In genomic region chr12:10214131-10214876, GRCh38 we compare ENCODE assay signal across 8 cellular contexts. TPM values are rescaled to one million over a fixed set of nuclear protein-coding genes. Genes with fewer than 3 reads are reported as not detected.
DNase-seq lines count a peak whose midpoint lies in the region; ATAC-seq, FAIRE-seq and TF ChIP-seq lines count a peak whose summit lies in the region.

No MANE protein-coding gene starts in this region.

- peaks cover 16% of the 10 kb centered on the region for H3K27me3 Mint-ChIP-seq in activated T-helper 1 cell treated with anti-CD3 and anti-CD28 coated beads, Interleukin-12 subunit alpha, Interleukin-12 subunit beta, Interleukin-2, Interleukin-4 antibody, amounts not matched to agents 30 ng/mL and 10 ng/mL and 1 ng/mL, durations not matched to agents 14 hours and 24 hours and 36 hours (ENCODE audit: insufficient read depth)

- peak overlapping the region; percentile 84 for H3K4me3 Mint-ChIP-seq in activated T-helper 1 cell treated with anti-CD3 and anti-CD28 coated beads, Interleukin-12 subunit alpha, Interleukin-12 subunit beta, Interleukin-2, Interleukin-4 antibody, amounts not matched to agents 30 ng/mL and 10 ng/mL and 1 ng/mL, durations not matched to agents 14 hours and 24 hours and 36 hours

- H3K36me3 ChIP-seq in heart right ventricle (peaks cover 0 to 36% (median 15%) of the 10 kb centered on the region in 9 donors), small intestine (ENCODE audit: control insufficient read depth in 2 of 2, insufficient read depth in 2 of 2, low read length in 2 of 2) (no peaks in the 10 kb centered on the region)

- H3K9me3 ChIP-seq in heart right ventricle, result no peaks in the 10 kb centered on the region
- H3K9me3 ChIP-seq in small intestine (ENCODE audit: control insufficient read depth, low read depth), result no peaks in the 10 kb centered on the region

- H3K27me3 ChIP-seq in heart right ventricle (no peaks in the 10 kb centered on the region), small intestine (ENCODE audit: control insufficient read depth in 2 of 2, insufficient read depth in 2 of 2, low read length in 2 of 2) (no peaks in the 10 kb centered on the region)

- H3K4me1 ChIP-seq in heart right ventricle (peaks cover 0 to 52% (median 34%) of the 10 kb centered on the region in 9 donors), small intestine (ENCODE audit: control insufficient read depth in 2 of 2, insufficient read depth in 1 of 2, low read depth in 1 of 2, low read length in 1 of 2) (peaks cover 2% of the 10 kb centered on the region in 2 donors)

- peak overlapping the region; percentile 64 to 93 (median 83) for H3K4me3 ChIP-seq in heart right ventricle
- peak overlapping the region; percentile 96 for H3K4me3 ChIP-seq in iPS-11a (ENCODE audit: low read depth, low read length)
- peak overlapping the region; percentile 53 to 69 for H3K4me3 ChIP-seq in small intestine (ENCODE audit: low read depth in 1 of 2, low read length in 2 of 2)

- H3K27ac Mint-ChIP-seq in activated T-helper 1 cell treated with anti-CD3 and anti-CD28 coated beads, Interleukin-12 subunit alpha, Interleukin-12 subunit beta, Interleukin-2, Interleukin-4 antibody, amounts not matched to agents 30 ng/mL and 10 ng/mL and 1 ng/mL, durations not matched to agents 14 hours and 24 hours and 36 hours, result peak overlapping the region; percentile 77

- no peaks in the 10 kb centered on the region for H3K36me3 Mint-ChIP-seq in activated T-helper 1 cell treated with anti-CD3 and anti-CD28 coated beads, Interleukin-12 subunit alpha, Interleukin-12 subunit beta, Interleukin-2, Interleukin-4 antibody, amounts not matched to agents 30 ng/mL and 10 ng/mL and 1 ng/mL, durations not matched to agents 14 hours and 24 hours and 36 hours (ENCODE audit: low read depth)

- peak overlapping the region; percentile 95 to 100 (median 99) for H3K27ac ChIP-seq in heart right ventricle
- peak overlapping the region; percentile 96 to 98 for H3K27ac ChIP-seq in small intestine (ENCODE audit: low read depth in 1 of 2, low read length in 1 of 2)

- peaks cover 32% of the 10 kb centered on the region for H3K4me1 Mint-ChIP-seq in activated T-helper 1 cell treated with anti-CD3 and anti-CD28 coated beads, Interleukin-12 subunit alpha, Interleukin-12 subunit beta, Interleukin-2, Interleukin-4 antibody, amounts not matched to agents 30 ng/mL and 10 ng/mL and 1 ng/mL, durations not matched to agents 14 hours and 24 hours and 36 hours (ENCODE audit: low read depth)

- ATAC-seq in heart right ventricle (no peak), left cardiac atrium (no peak), HG03135 (IDR thresholded peaks at IDR 0.05; ENCODE audit: unreplicated experiment) (no peak), GM18907 (IDR thresholded peaks at IDR 0.05; ENCODE audit: unreplicated experiment) (no peak)

- no peak for FAIRE-seq in small intestine (lab: Jason Lieb, UNC)

- no peak for TF ChIP-seq CTCF in heart right ventricle (IDR thresholded peaks at IDR 0.05)

- no peak for DNase-seq in heart right ventricle
- DNase-seq in left cardiac atrium, result no peak
- no peak for DNase-seq in activated T-helper 1 cell treated with anti-CD3 and anti-CD28 coated beads, Interleukin-12 subunit alpha, Interleukin-12 subunit beta, Interleukin-2, Interleukin-4 antibody, amounts not matched to agents 30 ng/mL and 10 ng/mL and 1 ng/mL, durations not matched to agents 14 hours and 24 hours and 36 hours (ENCODE audit: low spot score)
- peak; percentile 53 for DNase-seq in small intestine
- DNase-seq in NCI-H345 (lab: John Stamatoyannopoulos, UW), result no peak

- intact Hi-C loops in heart right ventricle (cut with DNase I), result loop anchor here in 4 of 10 donors (5.0 to 10.0 kb wide), 3 partner anchors 148 to 510 kb away; partner anchors contain the start of gene YBX3 (in 4 of the 4)
- intact Hi-C loops in left cardiac atrium (cut with DNase I), result no loop called here
- intact Hi-C loops in activated T-helper 1 cell treated with anti-CD3 and anti-CD28 coated beads, Interleukin-12 subunit alpha, Interleukin-12 subunit beta, Interleukin-2, Interleukin-4 antibody, amounts not matched to agents 30 ng/mL and 10 ng/mL and 1 ng/mL, durations not matched to agents 14 hours and 24 hours and 36 hours (cut with micrococcal nuclease), result loop anchor here (5.0 to 10.0 kb wide), 2 partner anchors 462 to 560 kb away; no protein-coding TSS in a partner anchor

- H3K9me3 Mint-ChIP-seq in activated T-helper 1 cell treated with anti-CD3 and anti-CD28 coated beads, Interleukin-12 subunit alpha, Interleukin-12 subunit beta, Interleukin-2, Interleukin-4 antibody, amounts not matched to agents 30 ng/mL and 10 ng/mL and 1 ng/mL, durations not matched to agents 14 hours and 24 hours and 36 hours, result no peaks in the 10 kb centered on the region

- 12 to 17% methylated on average over 10 of the region's 10 CpGs for WGBS in heart right ventricle, 2 donors
- WGBS in small intestine, 3 donors, result 9 to 17% (median 12%) methylated on average over 10 of the region's 10 CpGs

RNA-seq across cellular contexts. Expression of gene GABARAPL1, which starts 1.6 kb away (rescaled TPM):
- total RNA-seq in heart right ventricle (100 to 1,000 TPM; 285 to 512 (median 413) TPM), left cardiac atrium (100 to 1,000 TPM; 167 to 280 TPM)
- polyA plus RNA-seq in heart right ventricle (100 to 1,000 TPM; 111 to 177 TPM), small intestine (10 to 100 TPM; 38.9 to 59.4 (median 56.6) TPM)
- total RNA-seq in activated T-helper 1 cell treated with anti-CD3 and anti-CD28 coated beads, Interleukin-12 subunit alpha, Interleukin-12 subunit beta, Interleukin-2, Interleukin-4 antibody, amounts not matched to agents 30 ng/mL and 10 ng/mL and 1 ng/mL, durations not matched to agents 14 hours and 24 hours and 36 hours, result 5.0 and 6.6 TPM in 2 replicates

RNA-seq across cellular contexts. Expression of gene TMEM52B, which starts 35.5 kb away (rescaled TPM):
- not detected for total RNA-seq in heart right ventricle
- polyA plus RNA-seq in heart right ventricle, result under 1 TPM in 1 of 2 donors, not detected in 1; 0.03 TPM
- total RNA-seq in left cardiac atrium, result not detected
- total RNA-seq in activated T-helper 1 cell treated with anti-CD3 and anti-CD28 coated beads, Interleukin-12 subunit alpha, Interleukin-12 subunit beta, Interleukin-2, Interleukin-4 antibody, amounts not matched to agents 30 ng/mL and 10 ng/mL and 1 ng/mL, durations not matched to agents 14 hours and 24 hours and 36 hours, result not detected in 2 replicates
- under 1 TPM in 1 of 3 donors, not detected in 2; 0.10 TPM for polyA plus RNA-seq in small intestine

RNA-seq across cellular contexts. Expression of gene OLR1, which starts 42.4 kb away (rescaled TPM):
- total RNA-seq in heart right ventricle (1 to 10 TPM in 2 of 10 donors, under 1 TPM in 7, not detected in 1; 0.26 to 2.2 (median 0.49) TPM), left cardiac atrium (under 1 TPM in 1 of 2 donors, not detected in 1; 0.60 TPM)
- polyA plus RNA-seq in heart right ventricle (under 1 TPM in 1 of 2 donors, not detected in 1; 0.07 TPM), small intestine (under 1 TPM in 2 of 3 donors, not detected in 1; 0.18 to 0.27 TPM)
- not detected in 2 replicates for total RNA-seq in activated T-helper 1 cell treated with anti-CD3 and anti-CD28 coated beads, Interleukin-12 subunit alpha, Interleukin-12 subunit beta, Interleukin-2, Interleukin-4 antibody, amounts not matched to agents 30 ng/mL and 10 ng/mL and 1 ng/mL, durations not matched to agents 14 hours and 24 hours and 36 hours

Comparison
In these comparisons a context has a peak if more than half of its experiments do, and no peak if none do; other contexts are left out.
1. RNA of gene GABARAPL1, which starts 1.6 kb away (total RNA-seq): 285 to 512 TPM in heart right ventricle and 167 to 280 TPM in left cardiac atrium; 5.0 to 6.6 TPM in activated T-helper 1 cell treated with anti-CD3 and anti-CD28 coated beads, Interleukin-12 subunit alpha, Interleukin-12 subunit beta, Interleukin-2, Interleukin-4 antibody, amounts not matched to agents 30 ng/mL and 10 ng/mL and 1 ng/mL, durations not matched to agents 14 hours and 24 hours and 36 hours; every median in the first group is over 10 times any median in the second.
2. Peak in every context shown above with its lines, with median percentiles within 50 percentile points of each other: H3K4me3 ChIP-seq.